1 cellular context compared by ENCODE assay signal in genomic region chr3:48663489-48664312, GRCh38.
TF ChIP-seq lines count a peak whose summit lies in the region.

No MANE protein-coding gene starts in this region.

TF ChIP-seq in HepG2, 621 proteins besides CTCF, POLR2A, EP300 and RAD21 (continued from another document and continues in another):
- TF ChIP-seq ZBTB21 (CRISPR knock-in tag; IDR thresholded peaks at IDR 0.05) (peak; percentile 79; the same call in 1 of the 2 replicates), REPIN1 (CRISPR knock-in tag; IDR thresholded peaks at IDR 0.05; ENCODE audit: borderline replicate concordance, low read depth) (peak; percentile 72), CENPT (CRISPR knock-in tag; IDR thresholded peaks at IDR 0.05; ENCODE audit: low read depth) (peak; percentile 46; the same call in 1 of the 2 replicates), ELK4 (CRISPR knock-in tag; IDR thresholded peaks at IDR 0.05; ENCODE audit: borderline replicate concordance) (no peak), PRDM15 (CRISPR knock-in tag; IDR thresholded peaks at IDR 0.05) (no peak; the same call in 1 of the 2 replicates), MED8 (CRISPR knock-in tag; IDR thresholded peaks at IDR 0.05; ENCODE audit: insufficient replicate concordance) (peak; percentile 37), NR2F2 (IDR thresholded peaks at IDR 0.05; ENCODE audit: borderline replicate concordance, low read depth) (peak; percentile 64), CENPX (CRISPR knock-in tag; IDR thresholded peaks at IDR 0.05) (no peak), MED1 (CRISPR knock-in tag; IDR thresholded peaks at IDR 0.05) (0 out of 2 replicates have a peak, but pooled peaks have one; percentile 42), ZBTB37 (CRISPR knock-in tag; IDR thresholded peaks at IDR 0.05) (no peak), KLF11 (CRISPR knock-in tag; IDR thresholded peaks at IDR 0.05) (no peak), ZNF781 (CRISPR knock-in tag; IDR thresholded peaks at IDR 0.05; ENCODE audit: borderline replicate concordance, not compliant biosample characterization) (peak; percentile 38), ZNF335 (CRISPR knock-in tag; IDR thresholded peaks at IDR 0.05) (peak; percentile 79; the same call in 1 of the 2 replicates), ZNF562 (CRISPR knock-in tag; IDR thresholded peaks at IDR 0.05; ENCODE audit: borderline replicate concordance) (no peak; the same call in 1 of the 2 replicates), GATA4 (IDR thresholded peaks at IDR 0.05; ENCODE audit: borderline replicate concordance, low read depth) (0 out of 2 replicates have a peak, but pooled peaks have one; percentile 12), RFXAP (CRISPR knock-in tag; IDR thresholded peaks at IDR 0.05; ENCODE audit: borderline replicate concordance) (peak; percentile 94), ZNF350 (CRISPR knock-in tag; IDR thresholded peaks at IDR 0.05; ENCODE audit: borderline replicate concordance, low read depth) (peak; percentile 90), GRHL1 (CRISPR knock-in tag; conservative IDR thresholded peaks at IDR 0.05) (no peak), PHF20 (CRISPR knock-in tag; IDR thresholded peaks at IDR 0.05) (peak; percentile 50; the same call in 1 of the 2 replicates), SKIL (CRISPR knock-in tag; IDR thresholded peaks at IDR 0.05; ENCODE audit: borderline replicate concordance) (peak; percentile 63), ZNF713 (CRISPR knock-in tag; IDR thresholded peaks at IDR 0.05) (peak; percentile 80; the same call in 1 of the 2 replicates), PAWR (CRISPR knock-in tag; IDR thresholded peaks at IDR 0.05; ENCODE audit: borderline replicate concordance) (no peak), TFDP1 (CRISPR knock-in tag; IDR thresholded peaks at IDR 0.05; ENCODE audit: borderline replicate concordance) (peak; percentile 85; the same call in 1 of the 2 replicates), MAFG (CRISPR knock-in tag; IDR thresholded peaks at IDR 0.05) (no peak), ZNF121 (CRISPR knock-in tag; IDR thresholded peaks at IDR 0.05) (0 out of 2 replicates have a peak, but pooled peaks have one; percentile 38), ZNF142 (CRISPR knock-in tag; IDR thresholded peaks at IDR 0.05) (0 out of 2 replicates have a peak, but pooled peaks have one; percentile 58), ZNF687 (CRISPR knock-in tag; IDR thresholded peaks at IDR 0.05) (peak; percentile 97), MNT (IDR thresholded peaks at IDR 0.05) (peak; percentile 90), ZNF589 (CRISPR knock-in tag; conservative IDR thresholded peaks at IDR 0.05) (0 out of 2 replicates have a peak, but pooled peaks have one; percentile 45), SAP130 (CRISPR knock-in tag; IDR thresholded peaks at IDR 0.05; ENCODE audit: low read depth) (peak; percentile 91)
